In the genomic region with DNA sequence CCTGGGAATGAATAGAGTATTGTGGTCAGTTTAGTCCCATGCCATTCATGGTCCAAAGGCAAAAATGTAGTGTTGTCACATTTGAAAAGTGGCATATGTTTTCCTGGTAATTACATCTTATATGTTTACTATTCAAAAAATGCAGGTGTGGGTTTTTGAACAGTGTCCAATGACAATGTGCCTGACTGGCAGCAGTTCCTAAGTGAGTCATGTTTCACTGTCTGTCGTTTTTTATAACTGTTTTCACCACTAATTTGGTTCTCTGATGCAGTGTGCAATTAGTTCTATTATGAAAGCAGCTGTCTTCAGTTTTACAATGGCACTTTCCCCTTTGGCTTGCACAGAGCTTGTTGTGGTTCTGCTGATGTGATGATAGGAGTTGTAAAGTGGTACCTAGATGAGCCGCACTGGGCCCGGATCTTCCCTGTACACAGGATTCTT, we compare ENCODE assay signal across 16 cellular contexts.
DNase-seq lines count a peak whose midpoint lies in the region; ATAC-seq and TF ChIP-seq lines count a peak whose summit lies in the region.
"Had no signal": no experiment of that assay in that cellular context is flagged by ENCODE, and none has a peak within 500 bp of the region (broad histone marks: within the 10 kb centered on the region; RNA-seq: fewer than 3 reads in every experiment).

No MANE protein-coding gene starts in this region.

- H3K4me1 ChIP-seq in A673 (ENCODE audit: insufficient read depth, low read length, poor library complexity, severe bottlenecking) = no peaks in the 10 kb centered on the region

- POLR2A ChIA-PET in A673 (lab: Charles Lee; ENCODE audit: low non-redundant PET) = no interaction called here

- no TSS peak for BruUV-seq in A673 (replicated peaks; lab: Mats Ljungman, UMichigan)

- H3K27ac Mint-ChIP-seq in natural killer cell treated with Interleukin-12 subunit alpha and Interleukin-12 subunit beta and Interleukin-15 and Interleukin-18, amount 100 ng/mL, for 72 hours = no peak overlapping the region
- H3K27ac Mint-ChIP-seq: activated CD8-positive, alpha-beta memory T cell treated with anti-CD3 and anti-CD28 coated beads, Interleukin-2, amount 10 ng/mL, durations not matched to agents 7 days and 5 days; activated naive CD8-positive, alpha-beta T cell treated with anti-CD3 and anti-CD28 coated beads for 36 hours had no signal

- intact Hi-C loops in A673 (cut with micrococcal nuclease; ENCODE audit: unreplicated experiment) = no loop called here
- intact Hi-C loops in left ventricle myocardium superior (cut with micrococcal nuclease) = no loop called here

- no peak overlapping the region for H3K4me3 ChIP-seq in A673 (ENCODE audit: low read depth, low read length, poor library complexity, severe bottlenecking)
- H3K4me3 ChIP-seq: A549, coronary artery, ovary had no signal

- DNase-seq in A673 (ENCODE audit: low spot score) (peak; percentile 5), NCI-H128 (lab: John Stamatoyannopoulos, UW; ENCODE audit: unreplicated experiment) (peak; percentile 56), NCI-H345 (lab: John Stamatoyannopoulos, UW) (peak; percentile 62), SW480 (ENCODE audit: low spot score) (peak; percentile 78), left ventricle myocardium superior (no peak), GF-D8 (lab: John Stamatoyannopoulos, UW) (no peak)
- DNase-seq in activated naive CD4-positive, alpha-beta T cell treated with Interleukin-2 at 50 U/mL for 16 hours = no peak
- DNase-seq in natural killer cell treated with Interleukin-12 subunit alpha and Interleukin-12 subunit beta and Interleukin-15 and Interleukin-18, amount 100 ng/mL, for 72 hours (ENCODE audit: low spot score) = no peak
- DNase-seq: activated CD8-positive, alpha-beta memory T cell treated with anti-CD3 and anti-CD28 coated beads, Interleukin-2, amount 10 ng/mL, durations not matched to agents 7 days and 5 days; activated naive CD8-positive, alpha-beta T cell treated with anti-CD3 and anti-CD28 coated beads for 36 hours; HCEC 1CT; mesenchymal stem cell; NCI-H1048; ovary had no signal

- no peaks in the 10 kb centered on the region for H3K9me3 Mint-ChIP-seq in natural killer cell treated with Interleukin-12 subunit alpha and Interleukin-12 subunit beta and Interleukin-15 and Interleukin-18, amount 100 ng/mL, for 72 hours
- H3K9me3 Mint-ChIP-seq: activated naive CD8-positive, alpha-beta T cell treated with anti-CD3 and anti-CD28 coated beads for 36 hours had no signal

- H3K36me3 Mint-ChIP-seq in natural killer cell treated with Interleukin-12 subunit alpha and Interleukin-12 subunit beta and Interleukin-15 and Interleukin-18, amount 100 ng/mL, for 72 hours = no peaks in the 10 kb centered on the region
- H3K36me3 Mint-ChIP-seq: activated CD8-positive, alpha-beta memory T cell treated with anti-CD3 and anti-CD28 coated beads, Interleukin-2, amount 10 ng/mL, durations not matched to agents 7 days and 5 days; activated naive CD8-positive, alpha-beta T cell treated with anti-CD3 and anti-CD28 coated beads for 36 hours had no signal

- no peak overlapping the region for H3K27ac ChIP-seq in A673 (ENCODE audit: low read depth, low read length, poor library complexity, severe bottlenecking)
- H3K27ac ChIP-seq: A549, coronary artery, ovary had no signal

- no peak overlapping the region for H3K4me3 Mint-ChIP-seq in natural killer cell treated with Interleukin-12 subunit alpha and Interleukin-12 subunit beta and Interleukin-15 and Interleukin-18, amount 100 ng/mL, for 72 hours
- H3K4me3 Mint-ChIP-seq: activated CD8-positive, alpha-beta memory T cell treated with anti-CD3 and anti-CD28 coated beads, Interleukin-2, amount 10 ng/mL, durations not matched to agents 7 days and 5 days; activated naive CD8-positive, alpha-beta T cell treated with anti-CD3 and anti-CD28 coated beads for 36 hours had no signal

- no peaks in the 10 kb centered on the region for H3K36me3 ChIP-seq in A673 (ENCODE audit: insufficient read depth, low read length, poor library complexity, severe bottlenecking)
- H3K36me3 ChIP-seq: ovary had no signal

- H3K9me3 ChIP-seq in A673 (ENCODE audit: low read depth, low read length, poor library complexity, severe bottlenecking) = no peaks in the 10 kb centered on the region
- H3K9me3 ChIP-seq: A549, ovary had no signal

- CTCF ChIA-PET in A673 (lab: Charles Lee) = no interaction called here

- no peak for TF ChIP-seq CTCF in A673 (conservative IDR thresholded peaks at IDR 0.05; ENCODE audit: low read depth, low read length)

- H3K4me1 Mint-ChIP-seq in natural killer cell treated with Interleukin-12 subunit alpha and Interleukin-12 subunit beta and Interleukin-15 and Interleukin-18, amount 100 ng/mL, for 72 hours (ENCODE audit: low read depth in 2 of 2) = no peaks in the 10 kb centered on the region
- H3K4me1 Mint-ChIP-seq: activated CD8-positive, alpha-beta memory T cell treated with anti-CD3 and anti-CD28 coated beads, Interleukin-2, amount 10 ng/mL, durations not matched to agents 7 days and 5 days; activated naive CD8-positive, alpha-beta T cell treated with anti-CD3 and anti-CD28 coated beads for 36 hours had no signal

- H3K27me3 ChIP-seq in A673 (replicated peaks; ENCODE audit: insufficient read depth, low read depth, low read length, poor library complexity) = no peaks in the 10 kb centered on the region
- H3K27me3 ChIP-seq: ovary had no signal

- peaks cover 2 to 14% of the 10 kb centered on the region in 2 donors for H3K27me3 Mint-ChIP-seq in natural killer cell treated with Interleukin-12 subunit alpha and Interleukin-12 subunit beta and Interleukin-15 and Interleukin-18, amount 100 ng/mL, for 72 hours
- H3K27me3 Mint-ChIP-seq: activated CD8-positive, alpha-beta memory T cell treated with anti-CD3 and anti-CD28 coated beads, Interleukin-2, amount 10 ng/mL, durations not matched to agents 7 days and 5 days had no signal

- ATAC-seq in left ventricle myocardium superior = no peak
- no peak for ATAC-seq in natural killer cell treated with Interleukin-12 subunit alpha and Interleukin-12 subunit beta and Interleukin-15 and Interleukin-18, amount 100 ng/mL, for 72 hours
- ATAC-seq: A549; activated CD8-positive, alpha-beta memory T cell treated with anti-CD3 and anti-CD28 coated beads, Interleukin-2, amount 10 ng/mL, durations not matched to agents 7 days and 5 days had no signal

Comparison
In these comparisons a context has a peak if more than half of its experiments do, and no peak if none do; other contexts are left out.
1. DNase-seq: peak in A673 (single experiment), NCI-H128 (single experiment), NCI-H345 (single experiment) and SW480 (single experiment); none in activated naive CD4-positive, alpha-beta T cell treated with Interleukin-2 at 50 U/mL for 16 hours (single experiment), left ventricle myocardium superior (single experiment), GF-D8 (single experiment) and natural killer cell treated with Interleukin-12 subunit alpha and Interleukin-12 subunit beta and Interleukin-15 and Interleukin-18, amount 100 ng/mL, for 72 hours (single experiment).